ENCODE assay signal across 9 cellular contexts in the genomic region with DNA sequence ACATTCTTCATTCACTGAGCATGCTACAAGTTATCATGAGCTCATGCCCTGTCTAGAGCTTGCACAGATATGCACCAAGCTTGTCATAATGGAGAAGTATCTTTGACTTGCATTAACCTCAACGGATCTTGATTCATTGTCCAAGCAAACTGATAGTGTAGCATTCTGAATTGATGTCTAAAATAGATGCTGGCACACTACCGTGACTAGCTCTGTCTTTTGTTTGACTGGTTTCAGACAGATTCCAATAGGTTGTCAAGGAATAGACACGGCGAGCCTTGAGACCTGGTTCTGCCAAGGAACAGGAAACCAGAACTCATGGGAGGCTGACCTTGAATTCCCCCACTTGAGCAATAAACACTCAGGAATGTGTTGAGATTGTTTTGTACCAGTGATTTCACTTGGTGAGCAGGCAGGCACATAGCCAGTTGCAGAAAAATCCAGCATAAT.
DNase-seq lines count a peak whose midpoint lies in the region; ATAC-seq and TF ChIP-seq lines count a peak whose summit lies in the region.
"Had no signal": no experiment of that assay in that cellular context is flagged by ENCODE, and none has a peak within 500 bp of the region (broad histone marks: within the 10 kb centered on the region; RNA-seq: fewer than 3 reads in every experiment).

No MANE protein-coding gene starts in this region.

- ATAC-seq in heart left ventricle (peak; percentile 67 to 88 (median 81)), GM19328 (IDR thresholded peaks at IDR 0.05; ENCODE audit: unreplicated experiment) (no peak)

- peak; percentile 33 for DNase-seq in DMS114 treated with DMSO at 0.1 percent for 48 hours (lab: John Stamatoyannopoulos, UW; ENCODE audit: unreplicated experiment)
- DNase-seq in astrocyte of the cerebellum (ENCODE audit: low read depth), result peak; percentile 93
- peak in 4 of 5 donors; percentile 13 to 35 (median 26) for DNase-seq in heart left ventricle
- peak; percentile 99 for DNase-seq in pulmonary artery endothelial cell (ENCODE audit: low read depth, low spot score)
- DNase-seq in DMS79 (lab: John Stamatoyannopoulos, UW), result no peak
- DNase-seq in AML-193 (lab: John Stamatoyannopoulos, UW), result no peak
- no peak for DNase-seq in NCI-H2171 (lab: John Stamatoyannopoulos, UW)
- DNase-seq: CD4-positive, CD25-positive, alpha-beta regulatory T cell had no signal

- peak overlapping the region in 11 of 12 donors; percentile 11 to 77 (median 42) for H3K27ac ChIP-seq in heart left ventricle

- TF ChIP-seq CTCF in astrocyte of the cerebellum (IDR thresholded peaks at IDR 0.05; ENCODE audit: low read depth, low read length, missing control alignments) (no peak), heart left ventricle (IDR thresholded peaks at IDR 0.05) (no peak)

- TF ChIP-seq POLR2A in heart left ventricle (IDR thresholded peaks at IDR 0.05), result no peak

- H3K9me3 ChIP-seq in heart left ventricle, result peaks cover 0 to 3% (median 0%) of the 10 kb centered on the region in 12 donors

- in situ Hi-C loops in astrocyte of the cerebellum (cut with HindIII; ENCODE audit: low sequenced_read_pairs), result no loop called here

- whole genome bisulfite sequencing in heart left ventricle, 4 donors, result 19 to 24% (median 23%) methylated on average over 4 of the region's 4 CpGs

- intact Hi-C loops in heart left ventricle (cut with DNase I), result loop anchor here in 1 of 10 donors (10.0 kb wide), 1 partner anchor 175 kb away; no protein-coding TSS in a partner anchor

- no peaks in the 10 kb centered on the region for H3K36me3 ChIP-seq in heart left ventricle

- H3K4me1 ChIP-seq in heart left ventricle, result peaks cover 0 to 21% (median 6%) of the 10 kb centered on the region in 12 donors

- no peaks in the 10 kb centered on the region for H3K27me3 ChIP-seq in heart left ventricle

- H3K4me3 ChIP-seq in astrocyte of the cerebellum (ENCODE audit: low read depth, low read length) (no peak overlapping the region), heart left ventricle (no peak overlapping the region)

Comparison
In these comparisons a context has a peak if more than half of its experiments do, and no peak if none do; other contexts are left out.
1. DNase-seq: peak in DMS114 treated with DMSO at 0.1 percent for 48 hours (single experiment), astrocyte of the cerebellum (single experiment), heart left ventricle (4 of 5) and pulmonary artery endothelial cell (single experiment); none in DMS79 (single experiment), AML-193 (0 of 2) and NCI-H2171 (single experiment).